Comparison of ENCODE assay signal across 8 cellular contexts in the genomic region with DNA sequence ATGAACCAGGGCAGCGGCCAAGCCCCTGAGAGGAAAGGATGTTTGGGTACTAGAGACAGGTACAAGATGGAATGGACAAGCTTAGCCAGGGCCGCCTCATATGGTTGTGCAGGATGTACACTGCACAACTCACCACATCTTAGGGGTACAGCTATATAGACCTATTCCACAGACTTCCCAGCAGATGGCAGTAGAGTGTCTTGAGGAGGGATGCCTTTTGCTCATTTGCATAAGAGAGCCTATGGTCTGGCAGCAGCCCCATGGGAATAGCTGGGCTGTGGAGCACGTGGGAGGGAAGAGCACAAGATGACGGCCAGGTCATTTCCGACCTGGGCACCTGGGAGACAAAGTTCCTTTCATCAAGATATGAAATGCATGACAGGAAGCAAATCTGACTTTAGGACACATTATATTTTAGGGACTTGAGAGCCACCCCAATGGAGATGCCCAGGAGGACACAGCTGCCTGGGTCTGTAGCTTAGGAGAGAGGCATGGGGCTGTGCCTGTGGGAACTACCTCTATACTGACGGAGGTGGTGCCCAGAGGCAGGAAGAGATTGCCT.
DNase-seq lines count a peak whose midpoint lies in the region; ATAC-seq lines count a peak whose summit lies in the region.

No MANE protein-coding gene starts in this region.

- peak; percentile 76 for ATAC-seq in GM18909 (IDR thresholded peaks at IDR 0.05; ENCODE audit: poor library complexity, unreplicated experiment)
- ATAC-seq in HG03045 (IDR thresholded peaks at IDR 0.05; ENCODE audit: unreplicated experiment) = peak; percentile 77

- DNase-seq in D341Med (ENCODE audit: low spot score) (peak; percentile 66), NCI-H146 (lab: John Stamatoyannopoulos, UW) (peak; percentile 52), SKM-1 (lab: John Stamatoyannopoulos, UW; ENCODE audit: unreplicated experiment) (peak; percentile 50), fibroblast of peridontal ligament (ENCODE audit: extremely low read depth) (peak; percentile 82), non-pigmented ciliary epithelial cell (ENCODE audit: low read depth) (peak; percentile 68)
- DNase-seq in activated effector memory CD4-positive, alpha-beta T cell treated with Interleukin-2 at 50 U/mL for 16 hours = no peak
